Comparison of ENCODE assay signal across 17 cellular contexts in the genomic region with DNA sequence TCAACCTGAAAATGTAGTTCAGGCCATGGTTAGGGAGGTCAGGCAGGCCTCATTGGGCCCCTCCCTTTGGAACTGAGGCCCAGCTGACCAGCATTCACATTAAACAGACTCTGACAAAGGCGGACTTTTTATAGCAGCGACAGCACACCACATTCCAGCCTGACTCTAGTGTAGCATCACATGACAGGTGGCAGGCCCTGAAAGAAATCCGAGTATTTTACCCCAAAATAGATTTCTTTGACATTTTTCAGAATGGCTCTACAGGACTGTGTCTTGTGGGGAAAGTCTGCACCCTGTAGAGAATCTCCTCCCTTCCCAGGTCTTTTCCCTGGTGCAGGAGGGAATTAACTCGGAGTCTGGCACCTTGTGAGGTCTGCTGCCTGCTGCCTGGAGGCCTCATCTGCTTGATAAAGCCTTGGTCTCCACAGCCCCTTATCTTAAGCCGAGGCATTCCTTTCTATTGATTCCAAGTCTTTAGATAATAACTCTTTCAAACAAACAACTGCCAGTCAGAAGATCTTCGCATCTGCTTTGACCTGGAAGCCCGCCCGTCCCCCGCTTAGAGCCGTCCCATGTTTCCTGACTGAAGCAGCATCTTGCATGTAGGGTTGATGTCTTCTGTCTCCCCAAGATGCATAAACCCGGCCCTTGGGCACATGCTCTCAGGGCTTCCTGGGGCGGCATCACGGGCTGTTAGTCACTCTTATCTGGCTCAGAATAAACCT. TPM values are rescaled to one million over a fixed set of nuclear protein-coding genes. Genes with fewer than 3 reads are reported as not detected.
DNase-seq lines count a peak whose midpoint lies in the region; ATAC-seq and TF ChIP-seq lines count a peak whose summit lies in the region.
"Had no signal": no experiment of that assay in that cellular context is flagged by ENCODE, and none has a peak within 500 bp of the region (broad histone marks: within the 10 kb centered on the region; RNA-seq: fewer than 3 reads in every experiment).

No MANE protein-coding gene starts in this region.

- H3K27ac ChIP-seq in cingulate gyrus (ENCODE audit: low read depth, low read length): peak overlapping the region; percentile 89

- no peak for DNase-seq in HFFc6
- peak; percentile 57 for DNase-seq in iPS-NIHi11 (ENCODE audit: low spot score)
- DNase-seq in progenitor cell of endocrine pancreas (ENCODE audit: low spot score, unreplicated experiment): no peak
- no peak for DNase-seq in activated CD8-positive, alpha-beta memory T cell treated with anti-CD3 and anti-CD28 coated beads, Interleukin-2, amount 50 U/mL, for 48 hours
- DNase-seq in NCI-H69 (lab: John Stamatoyannopoulos, UW): no peak
- DNase-seq in GM20000 (ENCODE audit: low spot score): no peak
- no peak for DNase-seq in natural killer cell
- DNase-seq: activated CD4-positive, alpha-beta T cell treated with anti-CD3 and anti-CD28 coated beads for 36 hours; activated T-cell treated with anti-CD3 and anti-CD28 coated beads, Interleukin-2, amount 50 U/mL, for 48 hours; KBM-7; NCI-H187; occipital lobe; stimulated activated CD4-positive, alpha-beta T cell treated with anti-CD3 and anti-CD28 coated beads, Interleukin-2, amount 100 ng/mL, for 24 hours; SW 1271 had no signal

- H3K4me1 Mint-ChIP-seq in HFFc6 (ENCODE audit: low read depth): no peaks in the 10 kb centered on the region
- H3K4me1 Mint-ChIP-seq in progenitor cell of endocrine pancreas (ENCODE audit: low read depth): peaks cover 14% of the 10 kb centered on the region
- no peaks in the 10 kb centered on the region for H3K4me1 Mint-ChIP-seq in natural killer cell
- H3K4me1 Mint-ChIP-seq: activated CD4-positive, alpha-beta T cell treated with anti-CD3 and anti-CD28 coated beads for 36 hours; B cell had no signal

- intact Hi-C loops in natural killer cell (cut with micrococcal nuclease): no loop called here

- TF ChIP-seq CTCF in HFFc6 (IDR thresholded peaks at IDR 0.05) (no peak), progenitor cell of endocrine pancreas (IDR thresholded peaks at IDR 0.05; ENCODE audit: unreplicated experiment) (no peak), GM20000 (IDR thresholded peaks at IDR 0.05; ENCODE audit: extremely low read depth, missing control alignments) (no peak), natural killer cell (IDR thresholded peaks at IDR 0.05) (no peak)

- no peak for ATAC-seq in natural killer cell
- ATAC-seq: activated CD4-positive, alpha-beta T cell treated with anti-CD3 and anti-CD28 coated beads for 36 hours; stimulated activated effector memory CD8-positive, alpha-beta T cell treated with anti-CD3 and anti-CD28 coated beads, Interleukin-12 subunit alpha, Interleukin-12 subunit beta, amount 100 ng/mL, for 72 hours had no signal

- H3K27me3 Mint-ChIP-seq in HFFc6 (ENCODE audit: insufficient read depth): peaks cover 2% of the 10 kb centered on the region; the same call in 1 of the 2 replicates
- H3K27me3 Mint-ChIP-seq in progenitor cell of endocrine pancreas: no peaks in the 10 kb centered on the region
- H3K27me3 Mint-ChIP-seq in natural killer cell (ENCODE audit: low read depth in 2 of 2): no peaks in the 10 kb centered on the region
- H3K27me3 Mint-ChIP-seq: activated CD4-positive, alpha-beta T cell treated with anti-CD3 and anti-CD28 coated beads for 36 hours; B cell had no signal

- H3K27ac Mint-ChIP-seq in HFFc6 (peak overlapping the region; percentile 6; the same call in 1 of the 2 replicates), progenitor cell of endocrine pancreas (peak overlapping the region; percentile 42), natural killer cell (no peak overlapping the region)
- H3K27ac Mint-ChIP-seq: activated CD4-positive, alpha-beta T cell treated with anti-CD3 and anti-CD28 coated beads for 36 hours; B cell; stimulated activated effector memory CD8-positive, alpha-beta T cell treated with anti-CD3 and anti-CD28 coated beads, Interleukin-12 subunit alpha, Interleukin-12 subunit beta, amount 100 ng/mL, for 72 hours had no signal

- H3K9me3 Mint-ChIP-seq in HFFc6 (no peaks in the 10 kb centered on the region), progenitor cell of endocrine pancreas (ENCODE audit: low read depth) (no peaks in the 10 kb centered on the region), natural killer cell (no peaks in the 10 kb centered on the region)
- H3K9me3 Mint-ChIP-seq: stimulated activated effector memory CD8-positive, alpha-beta T cell treated with anti-CD3 and anti-CD28 coated beads, Interleukin-12 subunit alpha, Interleukin-12 subunit beta, amount 100 ng/mL, for 72 hours had no signal

- H3K36me3 Mint-ChIP-seq in HFFc6 (ENCODE audit: low read depth) (no peaks in the 10 kb centered on the region), progenitor cell of endocrine pancreas (ENCODE audit: insufficient read depth) (peaks cover 15% of the 10 kb centered on the region), natural killer cell (no peaks in the 10 kb centered on the region)

- H3K4me3 Mint-ChIP-seq in HFFc6 (no peak overlapping the region), progenitor cell of endocrine pancreas (ENCODE audit: low read depth) (no peak overlapping the region), natural killer cell (no peak overlapping the region)
- H3K4me3 Mint-ChIP-seq: activated CD4-positive, alpha-beta T cell treated with anti-CD3 and anti-CD28 coated beads for 36 hours; B cell; stimulated activated effector memory CD8-positive, alpha-beta T cell treated with anti-CD3 and anti-CD28 coated beads, Interleukin-12 subunit alpha, Interleukin-12 subunit beta, amount 100 ng/mL, for 72 hours had no signal

RNA-seq across cellular contexts. Expression of a gene that starts 44.0 kb away (rescaled TPM):
- total RNA-seq in HFFc6 (2021; fragmentation: NEBNext Ultra II Directional; extraction: Animal tissue kit (Norgen Biotek cat#: 25700)): 10 to 100 TPM; 35.3 to 41.4 (median 40.2) TPM
- total RNA-seq in progenitor cell of endocrine pancreas: 53.9 and 57.4 TPM in 2 replicates
- total RNA-seq in natural killer cell: 100 to 1,000 TPM; 151 to 275 (median 186) TPM

RNA-seq across cellular contexts. Expression of a gene that starts 58.1 kb away (rescaled TPM):
- total RNA-seq in HFFc6 (2021; fragmentation: NEBNext Ultra II Directional; extraction: Animal tissue kit (Norgen Biotek cat#: 25700)): 10 to 100 TPM; 30.3 to 36.9 (median 33.9) TPM
- total RNA-seq in progenitor cell of endocrine pancreas: 92.7 and 97.9 TPM in 2 replicates
- total RNA-seq in natural killer cell: 10 to 100 TPM; 51.0 to 61.2 (median 55.3) TPM

Comparison
In these comparisons a context has a peak if more than half of its experiments do, and no peak if none do; other contexts are left out.
1. H3K27ac Mint-ChIP-seq: peak in HFFc6 (single experiment) and progenitor cell of endocrine pancreas (single experiment); none in natural killer cell (0 of 2).